In genomic region chr6:32983964-32984638, GRCh38 we compare ENCODE assay signal across 9 cellular contexts. TPM values are rescaled to one million over a fixed set of nuclear protein-coding genes. Genes with fewer than 3 reads are reported as not detected.
A peak's percentile ranks its signal among the peaks of the same experiment; 100 is the strongest.
DNase-seq lines count a peak whose midpoint lies in the region; ATAC-seq, FAIRE-seq and TF ChIP-seq lines count a peak whose summit lies in the region.
"Had no signal": no experiment of that assay in that cellular context is flagged by ENCODE, and none has a peak within 500 bp of the region (broad histone marks: within the 10 kb centered on the region; RNA-seq: fewer than 3 reads in every experiment).

No MANE protein-coding gene starts in this region.

- POLR2A ChIA-PET in activated CD4-positive, alpha-beta T cell treated with anti-CD3 and anti-CD28 coated beads for 36 hours (lab: Charles Lee) = interaction anchor here (0.7 to 3.7 kb wide), 14 partner anchors 8 to 266 kb away, joined by 3 to 71 read pairs (median 3); partner anchors contain the start of genes BRD2, HLA-DMA and TAP2
- POLR2A ChIA-PET in IMR-90 (lab: Charles Lee; ENCODE audit: unreplicated experiment) (interaction anchor here (1.0 to 2.8 kb wide), 5 partner anchors 9 to 90 kb away, joined by 3 to 27 read pairs (median 5); no protein-coding TSS in a partner anchor), GM12878 (lab: Charles Lee) (interaction anchor here (0.5 to 4.8 kb wide), 16 partner anchors 9 to 361 kb away, joined by 3 to 42 read pairs (median 5); partner anchors contain the start of genes BRD2, HLA-DMA and TAP1)

- no TSS peak for BruUV-seq in IMR-90 (replicated peaks; lab: Mats Ljungman, UMichigan)
- BruUV-seq in GM12878 (replicated peaks; lab: Mats Ljungman, UMichigan) = no TSS peak

- H4K5ac ChIP-seq in IMR-90 (ENCODE audit: low read depth, low read length) = no peak overlapping the region

- no peak for FAIRE-seq in GM12878 (lab: Jason Lieb, UNC)
- FAIRE-seq in pancreas (lab: Jason Lieb, UNC) = no peak

- H3K27ac ChIP-seq in IMR-90 (ENCODE audit: insufficient read depth, low read length) = no peak overlapping the region
- H3K27ac ChIP-seq in GM12878 (ENCODE audit: control insufficient read depth, insufficient read depth) = no peak overlapping the region
- peak overlapping the region in 2 of 4 donors; percentile 38 to 48 for H3K27ac ChIP-seq in pancreas

- H2AK9ac ChIP-seq in IMR-90 (replicated peaks; ENCODE audit: low read depth, low read length, poor library complexity) = no peak overlapping the region

- H2AK5ac ChIP-seq in IMR-90 (ENCODE audit: low read depth, low read length) = no peak overlapping the region

- H3K4me1 Mint-ChIP-seq in activated CD4-positive, alpha-beta T cell treated with anti-CD3 and anti-CD28 coated beads for 36 hours = peaks cover 12% of the 10 kb centered on the region

- H3K9me3 ChIP-seq in IMR-90 (ENCODE audit: control insufficient read depth, insufficient read depth, low read length) = no peaks in the 10 kb centered on the region
- H3K9me3 ChIP-seq in GM12878 (replicated peaks; ENCODE audit: control insufficient read depth, insufficient read depth, low read length) = no peaks in the 10 kb centered on the region
- H3K9me3 ChIP-seq in pancreas = no peaks in the 10 kb centered on the region

- no peak overlapping the region for H2BK20ac ChIP-seq in IMR-90 (ENCODE audit: low read depth, low read length)

- TF ChIP-seq EP300 in GM12878 (IDR thresholded peaks at IDR 0.05; ENCODE audit: borderline replicate concordance in 1 of 2, control insufficient read depth in 1 of 2, low read depth in 2 of 2, low read length in 2 of 2) = no peak

- in situ Hi-C loops in IMR-90 (cut with MboI; ENCODE audit: low sequenced_read_pairs) (no loop called here), GM12878 (cut with MboI) (no loop called here)

- H3K4me1 ChIP-seq in IMR-90 (ENCODE audit: control insufficient read depth, insufficient read depth, low read length) = no peaks in the 10 kb centered on the region
- peaks cover 7% of the 10 kb centered on the region; the same call in 1 of the 2 replicates for H3K4me1 ChIP-seq in GM12878 (ENCODE audit: control insufficient read depth, insufficient read depth, low read length)
- H3K4me1 ChIP-seq in pancreas = peaks cover 15 to 32% (median 23%) of the 10 kb centered on the region in 3 donors

- H3K18ac ChIP-seq in IMR-90 (ENCODE audit: low read depth, low read length) = no peak overlapping the region

- H3K9me3 Mint-ChIP-seq in activated CD4-positive, alpha-beta T cell treated with anti-CD3 and anti-CD28 coated beads for 36 hours (ENCODE audit: low read depth) = no peaks in the 10 kb centered on the region

- CTCF ChIA-PET in activated CD4-positive, alpha-beta T cell treated with anti-CD3 and anti-CD28 coated beads for 36 hours (lab: Charles Lee) = interaction anchor here (0.6 to 7.6 kb wide), 61 partner anchors 9 to 1196 kb away, joined by 3 to 172 read pairs (median 5); partner anchors contain the start of genes BRD2, HLA-DMA, HLA-DMB and PSMB9
- CTCF ChIA-PET in IMR-90 (lab: Yijun Ruan, JAX) (interaction anchor here (0.6 to 3.4 kb wide), 28 partner anchors 9 to 165 kb away, joined by 3 to 29 read pairs (median 4); partner anchors contain the start of gene HLA-DMA), GM12878 (lab: Yijun Ruan, JAX) (interaction anchor here (0.6 to 9.2 kb wide), 67 partner anchors 9 to 571 kb away, joined by 3 to 367 read pairs (median 5); partner anchors contain the start of genes BRD2, HLA-DMA, HLA-DMB and HLA-DPA1)

- H4K8ac ChIP-seq in IMR-90 (ENCODE audit: low read depth in 2 of 2, low read length in 2 of 2) = no peak overlapping the region

- no peak overlapping the region for H2BK15ac ChIP-seq in IMR-90 (ENCODE audit: low read depth, low read length)

- H3K56ac ChIP-seq in IMR-90 (ENCODE audit: extremely low read depth, insufficient read depth, low read length) = no peak overlapping the region

- H3K27ac Mint-ChIP-seq in activated CD4-positive, alpha-beta T cell treated with anti-CD3 and anti-CD28 coated beads for 36 hours = peak overlapping the region; percentile 44

- 0 out of 2 replicates have a peak overlapping the region, but pooled peaks have one; percentile 4 for H3K23ac ChIP-seq in IMR-90 (ENCODE audit: low read depth, low read length)

- H2AFZ ChIP-seq in IMR-90 (replicated peaks; ENCODE audit: low read length, poor library complexity) (no peak overlapping the region), GM12878 (ENCODE audit: control insufficient read depth, low read depth, low read length) (no peak overlapping the region)

- no peak overlapping the region for H2BK120ac ChIP-seq in IMR-90 (ENCODE audit: low read depth, low read length)

- H2BK5ac ChIP-seq in IMR-90 (ENCODE audit: low read depth, low read length, poor library complexity, severe bottlenecking) = no peak overlapping the region

- H3K79me2 ChIP-seq in GM12878 (ENCODE audit: control insufficient read depth, insufficient read depth, low read length) = peaks cover 1% of the 10 kb centered on the region; the same call in 1 of the 2 replicates

- H3K36me3 ChIP-seq in IMR-90 (ENCODE audit: control insufficient read depth, insufficient read depth, low read length) (peaks cover 25% of the 10 kb centered on the region), GM12878 (ENCODE audit: control insufficient read depth in 2 of 2, insufficient read depth in 2 of 2, low read length in 1 of 2) (peaks cover 14 to 17% of the 10 kb centered on the region in 2 experiments), pancreas (peaks cover 9 to 31% (median 25%) of the 10 kb centered on the region in 3 donors)

- no peak overlapping the region for H3K14ac ChIP-seq in IMR-90 (replicated peaks; ENCODE audit: low read depth, low read length)

- H3K27me3 ChIP-seq in IMR-90 (ENCODE audit: control insufficient read depth, insufficient read depth, low read length) (peaks cover 11% of the 10 kb centered on the region), GM12878 (replicated peaks in 1 of 2; ENCODE audit: control insufficient read depth in 2 of 2, insufficient read depth in 2 of 2, low read length in 1 of 2) (no peaks in the 10 kb centered on the region), pancreas (no peaks in the 10 kb centered on the region)

- peaks cover 5% of the 10 kb centered on the region; the same call in 1 of the 2 replicates for H3K9me1 ChIP-seq in IMR-90 (ENCODE audit: insufficient read depth, low read length)

- TF ChIP-seq RAD21 in IMR-90 (IDR thresholded peaks at IDR 0.05; ENCODE audit: low read length) (no peak), GM12878 (IDR thresholded peaks at IDR 0.05; ENCODE audit: insufficient read depth, low read depth, low read length) (no peak)

- TF ChIP-seq POLR2A in IMR-90 (IDR thresholded peaks at IDR 0.05; ENCODE audit: low read depth, low read length) (no peak), GM12878 (IDR thresholded peaks at IDR 0.05; ENCODE audit: low read depth, low read length) (no peak)

- no peak overlapping the region for H3K4me3 Mint-ChIP-seq in activated CD4-positive, alpha-beta T cell treated with anti-CD3 and anti-CD28 coated beads for 36 hours

- H3K36me3 Mint-ChIP-seq in activated CD4-positive, alpha-beta T cell treated with anti-CD3 and anti-CD28 coated beads for 36 hours (ENCODE audit: low read depth) = peaks cover 26% of the 10 kb centered on the region

- WGBS in IMR-90 (ENCODE audit: extremely low coverage in 2 of 2, insufficient read length in 1 of 2), 2 experiments = 50% methylated on average over 1 of the region's 3 CpGs; no CpG with 5 or more reads in 1 of the 2 experiments
- 35% methylated on average over 3 of the region's 3 CpGs for WGBS in GM12878 (ENCODE audit: insufficient coverage, insufficient replicate concordance, low lambda C conversion rate, missing lambda C conversion rate)
- 32 to 37% methylated on average over 3 of the region's 3 CpGs for WGBS in pancreas, 2 donors

- peak; percentile 10 for ATAC-seq in activated CD4-positive, alpha-beta T cell treated with anti-CD3 and anti-CD28 coated beads for 36 hours
- peak; percentile 24 for ATAC-seq in IMR-90 (ENCODE audit: low read depth)
- ATAC-seq in GM12878 = peak; percentile 10
- peak; percentile 3 to 13 (median 6) for ATAC-seq in pancreas

- intact Hi-C loops in activated CD4-positive, alpha-beta T cell treated with anti-CD3 and anti-CD28 coated beads for 36 hours (cut with DNase I, micrococcal nuclease) = loop anchor here (1.0 to 2.0 kb wide), 4 partner anchors 31 to 99 kb away; partner anchors contain the start of gene HLA-DMA (in 2 of the 2)
- intact Hi-C loops in IMR-90 (cut with micrococcal nuclease) (loop anchor here (1.0 kb wide), 2 partner anchors 51 to 99 kb away; no protein-coding TSS in a partner anchor), GM12878 (cut with micrococcal nuclease; ENCODE audit: unreplicated experiment) (loop anchor here (1.0 to 2.0 kb wide), 4 partner anchors 31 to 146 kb away; partner anchors contain the start of genes HLA-DMA and TAP2), pancreas (cut with DNase I) (loop anchor here in 2 of 3 donors (5.0 to 10.0 kb wide), 2 partner anchors 47 to 49 kb away; no protein-coding TSS in a partner anchor)

- peaks cover 55% of the 10 kb centered on the region for H4K20me1 ChIP-seq in IMR-90 (ENCODE audit: insufficient read depth, low read length)
- H4K20me1 ChIP-seq in GM12878 (ENCODE audit: control insufficient read depth, insufficient read depth) = no peaks in the 10 kb centered on the region

- H3K27me3 Mint-ChIP-seq in activated CD4-positive, alpha-beta T cell treated with anti-CD3 and anti-CD28 coated beads for 36 hours = no peaks in the 10 kb centered on the region

- no peak for TF ChIP-seq CTCF in IMR-90 (conservative IDR thresholded peaks at IDR 0.05; ENCODE audit: low read depth, low read length)
- TF ChIP-seq CTCF in GM12878 (IDR thresholded peaks at IDR 0.05 in 2 of 3, conservative IDR thresholded peaks at IDR 0.05 in 1 of 3; ENCODE audit: control insufficient read depth in 2 of 3, extremely low read depth in 1 of 3, insufficient read depth in 1 of 3, low read depth in 3 of 3, low read length in 3 of 3) = no peak
- no peak for TF ChIP-seq CTCF in pancreas (IDR thresholded peaks at IDR 0.05)

- H3K4me3 ChIP-seq in IMR-90 (ENCODE audit: insufficient read depth, low read depth, low read length) (no peak overlapping the region), GM12878 (no peak overlapping the region), pancreas (no peak overlapping the region)

- DNase-seq in activated CD4-positive, alpha-beta T cell treated with anti-CD3 and anti-CD28 coated beads for 36 hours = no peak
- DNase-seq in activated CD4-positive, alpha-beta T cell treated with anti-CD3 and anti-CD28 coated beads, Interleukin-2, amount 50 U/mL, for 48 hours = no peak
- DNase-seq in IMR-90 (no peak), GM12878 (ENCODE audit: low read depth, low spot score) (no peak), pancreas (no peak), hypothalamus (lab: John Stamatoyannopoulos, UW) (no peak), NCI-H526 treated with DMSO at 0.1 percent for 48 hours (lab: John Stamatoyannopoulos, UW) (no peak)
- DNase-seq in stimulated activated CD8-positive, alpha-beta memory T cell treated with anti-CD3 and anti-CD28 coated beads, Interleukin-4, amount 100 ng/mL, for 48 hours = no peak

- dilution Hi-C loops in IMR-90 (cut with HindIII; ENCODE audit: low sequenced_read_pairs, unreplicated experiment) = no loop called here

- H3K79me1 ChIP-seq in IMR-90 (ENCODE audit: low read depth in 1 of 2, low read length in 2 of 2) = peaks cover 15 to 20% of the 10 kb centered on the region in 2 experiments

- H3K4me2 ChIP-seq in IMR-90 (ENCODE audit: low read depth, low read length) (no peak overlapping the region), GM12878 (ENCODE audit: control insufficient read depth, insufficient read depth) (no peak overlapping the region)

- RAD21 ChIA-PET in GM12878 (lab: Charles Lee; ENCODE audit: unreplicated experiment) = interaction anchor here (0.5 to 9.0 kb wide), 46 partner anchors 9 to 197 kb away, joined by 3 to 135 read pairs (median 5); partner anchors contain the start of genes BRD2, HLA-DMA, HLA-DMB and HLA-DOB

- H3K4ac ChIP-seq in IMR-90 (ENCODE audit: low read depth, low read length) = no peak overlapping the region

- SMC1A ChIA-PET in GM12878 (lab: Charles Lee; ENCODE audit: uncharacterized antibody, unreplicated experiment) = interaction anchor here (0.7 to 9.4 kb wide), 49 partner anchors 9 to 570 kb away, joined by 3 to 195 read pairs (median 7); partner anchors contain the start of genes BRD2, HLA-DMA, HLA-DMB and HLA-DPB1

- H3K9ac ChIP-seq in IMR-90 (ENCODE audit: low read depth, low read length) (no peak overlapping the region), GM12878 (ENCODE audit: control insufficient read depth, insufficient read depth, low read length) (no peak overlapping the region)

- no peak overlapping the region for H4K91ac ChIP-seq in IMR-90 (ENCODE audit: insufficient read depth, low read depth, low read length)

RNA-seq across cellular contexts. Expression of gene BRD2, which starts 15.7 kb away (rescaled TPM):
- total RNA-seq in activated CD4-positive, alpha-beta T cell treated with anti-CD3 and anti-CD28 coated beads for 36 hours = 100 to 1,000 TPM; 230 to 338 TPM
- total RNA-seq in IMR-90 (2012; rRNA removed) (75.8 and 99.5 TPM in 2 replicates), GM12878 (2014; rRNA removed) (127 TPM in 2 replicates), GM12878 (2014; rRNA removed; fragmentation: Illumina TruSeq; extraction: Trizol) (139 and 145 TPM in 2 replicates), GM12878 (2021) (160 and 178 TPM in 2 replicates), pancreas (10 to 100 TPM; 50.5 to 98.4 (median 80.2) TPM)
- polyA plus RNA-seq in IMR-90 (2012; rRNA removed) (140 and 144 TPM in 2 replicates), GM12878 (2011; rRNA removed) (218 and 239 TPM in 2 replicates), GM12878 (2014; fragmentation: Illumina TruSeq; extraction: Trizol) (234 and 289 TPM in 2 replicates), GM12878 (2014; fragmentation: Nextera tagmentation; extraction: Ambion mirVana) (100 to 1,000 TPM in 1 of 2 experiments, 10 to 100 TPM in 1; 32.2 to 133 TPM), GM12878 (2014; rRNA removed) (180 and 181 TPM in 2 replicates), GM12878 (2016; fragmentation: Nextera tagmentation; extraction: Ambion mirVana) (100 to 1,000 TPM; 113 to 118 TPM), pancreas (100 to 1,000 TPM in 1 of 2 donors, 10 to 100 TPM in 1; 94.3 to 128 TPM)
- polyA plus RNA-seq in IMR-90 (2012; cell fraction: cytosol; rRNA removed) = 50.6 and 64.6 TPM in 2 replicates
- polyA plus RNA-seq in IMR-90 (2012; cell fraction: nucleus; rRNA removed; ENCODE audit: low replicate concordance) = 171 and 486 TPM in 2 replicates
- total RNA-seq in GM12878 (2013; cell fraction: nucleolus; rRNA removed) = 348 and 373 TPM in 2 replicates
- polyA plus RNA-seq in GM12878 (2011; ENCODE audit: low read depth) = 176 TPM
- 154 and 169 TPM in 2 replicates for polyA plus RNA-seq in GM12878 (2011; cell fraction: cytosol; rRNA removed)
- 392 and 411 TPM in 2 replicates for polyA plus RNA-seq in GM12878 (2011; cell fraction: nucleus; rRNA removed)
- 174 and 230 TPM in 2 replicates for polyA plus RNA-seq in GM12878 (2012)
- 122 and 140 TPM in 2 replicates for polyA minus RNA-seq in GM12878 (2011; rRNA and poly(A)+ RNA removed)
- 51.2 and 63.0 TPM in 2 replicates for polyA minus RNA-seq in GM12878 (2011; cell fraction: cytosol; rRNA and poly(A)+ RNA removed)
- polyA minus RNA-seq in GM12878 (2011; cell fraction: nucleus; rRNA and poly(A)+ RNA removed) = 133 and 197 TPM in 2 replicates

RNA-seq across cellular contexts. Expression of gene HLA-DOA, which starts 25.3 kb away (rescaled TPM):
- 1 to 10 TPM; 1.7 to 3.3 TPM for total RNA-seq in activated CD4-positive, alpha-beta T cell treated with anti-CD3 and anti-CD28 coated beads for 36 hours
- total RNA-seq in IMR-90 (2012; rRNA removed) (not detected in 2 replicates), GM12878 (2014; rRNA removed) (99.2 and 108 TPM in 2 replicates), GM12878 (2014; rRNA removed; fragmentation: Illumina TruSeq; extraction: Trizol) (64.6 and 69.1 TPM in 2 replicates), GM12878 (2021) (73.3 and 73.5 TPM in 2 replicates), pancreas (10 to 100 TPM in 1 of 6 donors, 1 to 10 TPM in 3, under 1 TPM in 2; 0.60 to 16.5 (median 2.2) TPM)
- polyA plus RNA-seq in IMR-90 (2012; rRNA removed) (not detected in 2 replicates), GM12878 (2011; rRNA removed) (31.3 and 46.7 TPM in 2 replicates), GM12878 (2014; fragmentation: Illumina TruSeq; extraction: Trizol) (69.9 and 79.3 TPM in 2 replicates), GM12878 (2014; fragmentation: Nextera tagmentation; extraction: Ambion mirVana) (10 to 100 TPM in 1 of 2 experiments, 1 to 10 TPM in 1; 8.8 to 21.1 TPM), GM12878 (2014; rRNA removed) (99.8 and 104 TPM in 2 replicates), GM12878 (2016; fragmentation: Nextera tagmentation; extraction: Ambion mirVana) (10 to 100 TPM; 44.9 to 47.6 TPM), pancreas (under 1 TPM; 0.38 to 0.46 TPM)
- not detected in 2 replicates for polyA plus RNA-seq in IMR-90 (2012; cell fraction: cytosol; rRNA removed)
- not detected in 2 replicates for polyA plus RNA-seq in IMR-90 (2012; cell fraction: nucleus; rRNA removed; ENCODE audit: low replicate concordance)
- total RNA-seq in GM12878 (2013; cell fraction: nucleolus; rRNA removed) = 47.7 and 47.9 TPM in 2 replicates
- 45.0 TPM for polyA plus RNA-seq in GM12878 (2011; ENCODE audit: low read depth)
- polyA plus RNA-seq in GM12878 (2011; cell fraction: cytosol; rRNA removed) = 77.6 and 86.9 TPM in 2 replicates
- polyA plus RNA-seq in GM12878 (2011; cell fraction: nucleus; rRNA removed) = 77.0 and 89.9 TPM in 2 replicates
- 78.7 and 83.9 TPM in 2 replicates for polyA plus RNA-seq in GM12878 (2012)
- polyA minus RNA-seq in GM12878 (2011; rRNA and poly(A)+ RNA removed) = 45.5 and 61.2 TPM in 2 replicates
- 40.4 and 47.3 TPM in 2 replicates for polyA minus RNA-seq in GM12878 (2011; cell fraction: cytosol; rRNA and poly(A)+ RNA removed)
- 35.9 and 56.4 TPM in 2 replicates for polyA minus RNA-seq in GM12878 (2011; cell fraction: nucleus; rRNA and poly(A)+ RNA removed)
- total RNA-seq: HT1080 had no signal

RNA-seq across cellular contexts. Expression of gene HLA-DMA, which starts 31.2 kb away (rescaled TPM):
- 10 to 100 TPM; 11.8 TPM for total RNA-seq in activated CD4-positive, alpha-beta T cell treated with anti-CD3 and anti-CD28 coated beads for 36 hours
- 1.7 and 2.3 TPM in 2 replicates for total RNA-seq in IMR-90 (2012; rRNA removed)
- polyA plus RNA-seq in IMR-90 (2012; rRNA removed) = 8.3 and 8.4 TPM in 2 replicates
- polyA plus RNA-seq in IMR-90 (2012; cell fraction: cytosol; rRNA removed) = 9.0 and 11.0 TPM in 2 replicates
- 11.8 and 23.1 TPM in 2 replicates for polyA plus RNA-seq in IMR-90 (2012; cell fraction: nucleus; rRNA removed; ENCODE audit: low replicate concordance)
- 110 and 112 TPM in 2 replicates for total RNA-seq in GM12878 (2013; cell fraction: nucleolus; rRNA removed)
- 243 and 269 TPM in 2 replicates for total RNA-seq in GM12878 (2014; rRNA removed)
- total RNA-seq in GM12878 (2014; rRNA removed; fragmentation: Illumina TruSeq; extraction: Trizol) = 170 and 177 TPM in 2 replicates
- total RNA-seq in GM12878 (2021) = 182 and 189 TPM in 2 replicates
- polyA plus RNA-seq in GM12878 (2011; ENCODE audit: low read depth) = 314 TPM
- 190 and 290 TPM in 2 replicates for polyA plus RNA-seq in GM12878 (2011; rRNA removed)
- 380 and 384 TPM in 2 replicates for polyA plus RNA-seq in GM12878 (2011; cell fraction: cytosol; rRNA removed)
- 478 and 610 TPM in 2 replicates for polyA plus RNA-seq in GM12878 (2011; cell fraction: nucleus; rRNA removed)
- 308 and 348 TPM in 2 replicates for polyA plus RNA-seq in GM12878 (2012)
- polyA plus RNA-seq in GM12878 (2014; fragmentation: Illumina TruSeq; extraction: Trizol) = 327 and 354 TPM in 2 replicates
- polyA plus RNA-seq in GM12878 (2014; fragmentation: Nextera tagmentation; extraction: Ambion mirVana) = 100 to 1,000 TPM; 389 to 552 TPM
- 267 and 279 TPM in 2 replicates for polyA plus RNA-seq in GM12878 (2014; rRNA removed)
- polyA plus RNA-seq in GM12878 (2016; fragmentation: Nextera tagmentation; extraction: Ambion mirVana) = 100 to 1,000 TPM; 339 to 378 TPM
- polyA minus RNA-seq in GM12878 (2011; rRNA and poly(A)+ RNA removed) = 119 and 159 TPM in 2 replicates
- polyA minus RNA-seq in GM12878 (2011; cell fraction: cytosol; rRNA and poly(A)+ RNA removed) = 44.9 and 50.8 TPM in 2 replicates
- polyA minus RNA-seq in GM12878 (2011; cell fraction: nucleus; rRNA and poly(A)+ RNA removed) = 45.2 and 51.5 TPM in 2 replicates
- 10 to 100 TPM in 4 of 6 donors, 1 to 10 TPM in 2; 6.8 to 72.9 (median 17.0) TPM for total RNA-seq in pancreas
- polyA plus RNA-seq in pancreas = 10 to 100 TPM; 25.0 to 34.0 TPM

RNA-seq across cellular contexts. Expression of gene HLA-DMB, which starts 43.3 kb away (rescaled TPM):
- 1 to 10 TPM; 1.9 to 2.3 TPM for total RNA-seq in activated CD4-positive, alpha-beta T cell treated with anti-CD3 and anti-CD28 coated beads for 36 hours
- total RNA-seq in IMR-90 (2012; rRNA removed) (0.18 and 0.28 TPM in 2 replicates), GM12878 (2014; rRNA removed) (141 and 149 TPM in 2 replicates), GM12878 (2014; rRNA removed; fragmentation: Illumina TruSeq; extraction: Trizol) (117 and 120 TPM in 2 replicates), GM12878 (2021) (106 and 114 TPM in 2 replicates), pancreas (10 to 100 TPM in 2 of 6 donors, 1 to 10 TPM in 4; 1.9 to 42.6 (median 4.3) TPM)
- polyA plus RNA-seq in IMR-90 (2012; rRNA removed) (0.19 and 0.20 TPM in 2 replicates), GM12878 (2011; rRNA removed) (140 and 173 TPM in 2 replicates), GM12878 (2014; fragmentation: Illumina TruSeq; extraction: Trizol) (136 and 158 TPM in 2 replicates), GM12878 (2014; fragmentation: Nextera tagmentation; extraction: Ambion mirVana) (100 to 1,000 TPM; 117 to 170 TPM), GM12878 (2014; rRNA removed) (114 and 116 TPM in 2 replicates), GM12878 (2016; fragmentation: Nextera tagmentation; extraction: Ambion mirVana) (100 to 1,000 TPM; 160 to 168 TPM), pancreas (1 to 10 TPM; 2.7 to 6.2 TPM)
- 0.10 and 0.18 TPM in 2 replicates for polyA plus RNA-seq in IMR-90 (2012; cell fraction: cytosol; rRNA removed)
- polyA plus RNA-seq in IMR-90 (2012; cell fraction: nucleus; rRNA removed; ENCODE audit: low replicate concordance) = 0.14 and 0.15 TPM in 2 replicates
- total RNA-seq in GM12878 (2013; cell fraction: nucleolus; rRNA removed) = 54.4 and 59.2 TPM in 2 replicates
- polyA plus RNA-seq in GM12878 (2011; ENCODE audit: low read depth) = 240 TPM
- polyA plus RNA-seq in GM12878 (2011; cell fraction: cytosol; rRNA removed) = 172 and 198 TPM in 2 replicates
- polyA plus RNA-seq in GM12878 (2011; cell fraction: nucleus; rRNA removed) = 112 and 122 TPM in 2 replicates
- polyA plus RNA-seq in GM12878 (2012) = 162 and 237 TPM in 2 replicates
- 91.9 and 112 TPM in 2 replicates for polyA minus RNA-seq in GM12878 (2011; rRNA and poly(A)+ RNA removed)
- polyA minus RNA-seq in GM12878 (2011; cell fraction: cytosol; rRNA and poly(A)+ RNA removed) = 22.9 and 33.3 TPM in 2 replicates
- 25.1 and 32.0 TPM in 2 replicates for polyA minus RNA-seq in GM12878 (2011; cell fraction: nucleus; rRNA and poly(A)+ RNA removed)
